ENCODE assay signal across 12 cellular contexts in the genomic region with DNA sequence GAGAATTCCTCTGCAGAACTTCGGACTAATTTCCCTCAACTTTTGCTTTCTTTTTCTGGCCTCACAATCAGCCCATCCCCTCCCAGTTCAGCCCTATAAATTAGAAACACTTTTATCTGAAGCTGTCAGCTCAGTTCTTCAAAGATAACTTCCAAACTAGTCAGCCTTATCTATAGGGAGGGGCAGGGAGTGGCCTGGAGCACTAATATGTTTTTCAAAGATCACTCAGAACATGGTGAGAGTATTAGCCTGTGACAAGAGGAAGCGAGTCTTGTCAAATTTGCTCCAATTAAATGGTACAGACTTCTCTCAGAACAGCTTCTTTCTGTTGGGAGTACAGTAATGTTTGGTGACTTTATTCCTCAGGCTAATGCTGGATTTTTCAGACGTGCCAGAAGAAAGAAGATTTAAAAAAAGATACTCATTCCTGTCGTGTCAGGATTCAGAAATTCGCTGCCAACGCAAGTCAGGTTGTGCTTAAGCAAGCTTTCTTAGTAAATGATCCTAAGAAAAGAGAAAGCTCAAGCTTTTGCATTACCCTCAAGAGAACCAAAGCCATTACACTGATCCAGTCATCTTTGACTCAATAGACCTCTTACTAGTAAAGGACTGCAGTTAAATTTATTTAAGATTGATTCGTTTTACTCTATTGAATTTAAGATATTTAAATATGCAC.
DNase-seq lines count a peak whose midpoint lies in the region; ATAC-seq and TF ChIP-seq lines count a peak whose summit lies in the region.
"Had no signal": no experiment of that assay in that cellular context is flagged by ENCODE, and none has a peak within 500 bp of the region (broad histone marks: within the 10 kb centered on the region; RNA-seq: fewer than 3 reads in every experiment).

No MANE protein-coding gene starts in this region.

- no TSS peak for BruUV-seq in Caco-2 (replicated peaks; lab: Mats Ljungman, UMichigan)

- CTCF ChIA-PET in Caco-2 (lab: Charles Lee) (no interaction called here), GM10248 (lab: Yijun Ruan, JAX) (no interaction called here)

- H3K9me3 ChIP-seq in Caco-2 (peaks cover 16% of the 10 kb centered on the region; the same call in 1 of the 2 replicates), MG63 (no peaks in the 10 kb centered on the region)
- H3K9me3 ChIP-seq: psoas muscle, uterus had no signal

- H3K4me3 ChIP-seq in Caco-2 (ENCODE audit: low read depth, low read length), result peak overlapping the region; percentile 8; the same call in 1 of the 2 replicates
- H3K4me3 ChIP-seq in MG63, result peak overlapping the region; percentile 29
- H3K4me3 ChIP-seq: psoas muscle, uterus had no signal

- H3K4me1 ChIP-seq in Caco-2, result peaks cover 36% of the 10 kb centered on the region
- H3K4me1 ChIP-seq: psoas muscle, uterus had no signal

- H3K4me1 Mint-ChIP-seq in Caco-2 (ENCODE audit: low read depth, unreplicated experiment), result peaks cover 14% of the 10 kb centered on the region
- no peaks in the 10 kb centered on the region for H3K4me1 Mint-ChIP-seq in dendritic cell treated with granulocyte-macrophage colony-stimulating factor and Interleukin-4, amounts not matched to agents 40 ng/mL and 50 ng/mL, for 4 days (ENCODE audit: low read depth)
- peaks cover 18 to 19% of the 10 kb centered on the region in 2 donors for H3K4me1 Mint-ChIP-seq in natural killer cell treated with Interleukin-12 subunit alpha and Interleukin-12 subunit beta and Interleukin-15 and Interleukin-18, amount 100 ng/mL, for 72 hours (ENCODE audit: low read depth in 2 of 2)

- DNase-seq in Caco-2 (peak; percentile 62 to 78), MG63 (no peak), SIG-M5 treated with dmso at 0.1 percent for 504 hours (lab: John Stamatoyannopoulos, UW; ENCODE audit: unreplicated experiment) (no peak), hypothalamus (lab: John Stamatoyannopoulos, UW) (no peak), GM10248 (ENCODE audit: extremely low spot score) (no peak)
- no peak for DNase-seq in natural killer cell treated with Interleukin-12 subunit alpha and Interleukin-12 subunit beta and Interleukin-15 and Interleukin-18, amount 100 ng/mL, for 72 hours (ENCODE audit: low spot score)
- DNase-seq: cerebellar nuclear complex, NCI-H1694 treated with DMSO at 0.1 percent for 48 hours, psoas muscle, uterus had no signal

- H3K4me3 Mint-ChIP-seq in Caco-2 (ENCODE audit: unreplicated experiment), result peak overlapping the region; percentile 66
- peak overlapping the region; percentile 48 for H3K4me3 Mint-ChIP-seq in dendritic cell treated with granulocyte-macrophage colony-stimulating factor and Interleukin-4, amounts not matched to agents 40 ng/mL and 50 ng/mL, for 4 days
- H3K4me3 Mint-ChIP-seq in natural killer cell treated with Interleukin-12 subunit alpha and Interleukin-12 subunit beta and Interleukin-15 and Interleukin-18, amount 100 ng/mL, for 72 hours, result peak overlapping the region; percentile 61

- no peaks in the 10 kb centered on the region for H3K27me3 Mint-ChIP-seq in Caco-2 (ENCODE audit: insufficient read depth, unreplicated experiment)
- no peaks in the 10 kb centered on the region for H3K27me3 Mint-ChIP-seq in dendritic cell treated with granulocyte-macrophage colony-stimulating factor and Interleukin-4, amounts not matched to agents 40 ng/mL and 50 ng/mL, for 4 days
- H3K27me3 Mint-ChIP-seq in natural killer cell treated with Interleukin-12 subunit alpha and Interleukin-12 subunit beta and Interleukin-15 and Interleukin-18, amount 100 ng/mL, for 72 hours, result no peaks in the 10 kb centered on the region

- H3K36me3 Mint-ChIP-seq in Caco-2 (ENCODE audit: insufficient read depth, unreplicated experiment), result no peaks in the 10 kb centered on the region
- H3K36me3 Mint-ChIP-seq in dendritic cell treated with granulocyte-macrophage colony-stimulating factor and Interleukin-4, amounts not matched to agents 40 ng/mL and 50 ng/mL, for 4 days (ENCODE audit: low read depth), result no peaks in the 10 kb centered on the region
- H3K36me3 Mint-ChIP-seq in natural killer cell treated with Interleukin-12 subunit alpha and Interleukin-12 subunit beta and Interleukin-15 and Interleukin-18, amount 100 ng/mL, for 72 hours, result peaks cover 10% of the 10 kb centered on the region

- ATAC-seq in natural killer cell treated with Interleukin-12 subunit alpha and Interleukin-12 subunit beta and Interleukin-15 and Interleukin-18, amount 100 ng/mL, for 72 hours, result no peak
- ATAC-seq in GM21619 (IDR thresholded peaks at IDR 0.05; ENCODE audit: unreplicated experiment), result no peak
- ATAC-seq: psoas muscle had no signal

- intact Hi-C loops in Caco-2 (cut with micrococcal nuclease; ENCODE audit: unreplicated experiment), result no loop called here
- intact Hi-C loops in dendritic cell treated with granulocyte-macrophage colony-stimulating factor and Interleukin-4, amounts not matched to agents 40 ng/mL and 50 ng/mL, for 4 days (cut with micrococcal nuclease), result no loop called here

- POLR2A ChIA-PET in Caco-2 (lab: Charles Lee), result interaction anchor here (0.6 kb wide), 1 partner anchor 12 kb away, joined by 3 read pairs; no protein-coding TSS in a partner anchor
- POLR2A ChIA-PET in GM10248 (lab: Yijun Ruan, JAX), result no interaction called here

- peak overlapping the region; percentile 59 for H3K27ac Mint-ChIP-seq in Caco-2 (ENCODE audit: unreplicated experiment)
- no peak overlapping the region for H3K27ac Mint-ChIP-seq in dendritic cell treated with granulocyte-macrophage colony-stimulating factor and Interleukin-4, amounts not matched to agents 40 ng/mL and 50 ng/mL, for 4 days
- H3K27ac Mint-ChIP-seq in natural killer cell treated with Interleukin-12 subunit alpha and Interleukin-12 subunit beta and Interleukin-15 and Interleukin-18, amount 100 ng/mL, for 72 hours, result peak overlapping the region in 1 of 2 donors; percentile 29

- H3K36me3 ChIP-seq in Caco-2 (ENCODE audit: control insufficient read depth, insufficient read depth, low read length) (no peaks in the 10 kb centered on the region), MG63 (no peaks in the 10 kb centered on the region)

- TF ChIP-seq CTCF in Caco-2 (IDR thresholded peaks at IDR 0.05; ENCODE audit: insufficient read depth in 1 of 2, low read depth in 1 of 2, low read length in 1 of 2, severe bottlenecking in 1 of 2, unreplicated experiment in 1 of 2) (no peak), GM10248 (IDR thresholded peaks at IDR 0.05; ENCODE audit: control extremely low read depth, extremely low read depth, low read depth, missing control alignments) (no peak)

- H3K27me3 ChIP-seq in Caco-2 (replicated peaks; ENCODE audit: control insufficient read depth, insufficient read depth, low read length) (no peaks in the 10 kb centered on the region), MG63 (no peaks in the 10 kb centered on the region)
- H3K27me3 ChIP-seq: uterus had no signal

- peaks cover 43% of the 10 kb centered on the region for H3K9me3 Mint-ChIP-seq in Caco-2 (ENCODE audit: unreplicated experiment)
- peaks cover 7% of the 10 kb centered on the region for H3K9me3 Mint-ChIP-seq in dendritic cell treated with granulocyte-macrophage colony-stimulating factor and Interleukin-4, amounts not matched to agents 40 ng/mL and 50 ng/mL, for 4 days
- peaks cover 8% of the 10 kb centered on the region for H3K9me3 Mint-ChIP-seq in natural killer cell treated with Interleukin-12 subunit alpha and Interleukin-12 subunit beta and Interleukin-15 and Interleukin-18, amount 100 ng/mL, for 72 hours

Comparison
In these comparisons a context has a peak if more than half of its experiments do, and no peak if none do; other contexts are left out.
1. DNase-seq: peak in Caco-2 (2 of 2); none in MG63 (single experiment), natural killer cell treated with Interleukin-12 subunit alpha and Interleukin-12 subunit beta and Interleukin-15 and Interleukin-18, amount 100 ng/mL, for 72 hours (single experiment), SIG-M5 treated with dmso at 0.1 percent for 504 hours (single experiment), hypothalamus (0 of 51) and GM10248 (single experiment).
2. Peak in every context shown above with its lines, with median percentiles within 50 percentile points of each other: H3K4me3 Mint-ChIP-seq.